In genomic region chr14:36996133-36996856, GRCh38 we compare ENCODE assay signal across 1 cellular context.
A peak's percentile ranks its signal among the peaks of the same experiment; 100 is the strongest.
TF ChIP-seq lines count a peak whose summit lies in the region.

No MANE protein-coding gene starts in this region.

TF ChIP-seq in A549, 52 proteins besides CTCF, POLR2A, EP300 and RAD21 (continued from another document):
- 0 out of 2 replicates have a peak, but pooled peaks have one; percentile 38 for TF ChIP-seq FOSL2 (IDR thresholded peaks at IDR 0.05)
- peak; percentile 67 for TF ChIP-seq FOSL2 (CRISPR knock-in tag; IDR thresholded peaks at IDR 0.05)
- TF ChIP-seq JUNB (IDR thresholded peaks at IDR 0.05): peak; percentile 32; the same call in 1 of the 2 replicates
- TF ChIP-seq NFE2L2 (conservative IDR thresholded peaks at IDR 0.05; ENCODE audit: low read length): no peak
- no peak for TF ChIP-seq RNF2 (IDR thresholded peaks at IDR 0.05; ENCODE audit: borderline replicate concordance, low read depth)
- no peak for TF ChIP-seq CBX8 (IDR thresholded peaks at IDR 0.05)
- TF ChIP-seq NPAS2 (CRISPR knock-in tag; IDR thresholded peaks at IDR 0.05; ENCODE audit: borderline replicate concordance): no peak
- TF ChIP-seq CBX2 (IDR thresholded peaks at IDR 0.05; ENCODE audit: borderline replicate concordance, low read depth): no peak
- peak; percentile 65 for TF ChIP-seq MAFK (IDR thresholded peaks at IDR 0.05; ENCODE audit: partially characterized antibody)
- TF ChIP-seq JUN (IDR thresholded peaks at IDR 0.05): no peak
- TF ChIP-seq PHF8 (IDR thresholded peaks at IDR 0.05; ENCODE audit: borderline replicate concordance, low read depth): no peak
- TF ChIP-seq ZFP36 (IDR thresholded peaks at IDR 0.05; ENCODE audit: borderline replicate concordance, partially characterized antibody): no peak
- TF ChIP-seq, protein P1, sequence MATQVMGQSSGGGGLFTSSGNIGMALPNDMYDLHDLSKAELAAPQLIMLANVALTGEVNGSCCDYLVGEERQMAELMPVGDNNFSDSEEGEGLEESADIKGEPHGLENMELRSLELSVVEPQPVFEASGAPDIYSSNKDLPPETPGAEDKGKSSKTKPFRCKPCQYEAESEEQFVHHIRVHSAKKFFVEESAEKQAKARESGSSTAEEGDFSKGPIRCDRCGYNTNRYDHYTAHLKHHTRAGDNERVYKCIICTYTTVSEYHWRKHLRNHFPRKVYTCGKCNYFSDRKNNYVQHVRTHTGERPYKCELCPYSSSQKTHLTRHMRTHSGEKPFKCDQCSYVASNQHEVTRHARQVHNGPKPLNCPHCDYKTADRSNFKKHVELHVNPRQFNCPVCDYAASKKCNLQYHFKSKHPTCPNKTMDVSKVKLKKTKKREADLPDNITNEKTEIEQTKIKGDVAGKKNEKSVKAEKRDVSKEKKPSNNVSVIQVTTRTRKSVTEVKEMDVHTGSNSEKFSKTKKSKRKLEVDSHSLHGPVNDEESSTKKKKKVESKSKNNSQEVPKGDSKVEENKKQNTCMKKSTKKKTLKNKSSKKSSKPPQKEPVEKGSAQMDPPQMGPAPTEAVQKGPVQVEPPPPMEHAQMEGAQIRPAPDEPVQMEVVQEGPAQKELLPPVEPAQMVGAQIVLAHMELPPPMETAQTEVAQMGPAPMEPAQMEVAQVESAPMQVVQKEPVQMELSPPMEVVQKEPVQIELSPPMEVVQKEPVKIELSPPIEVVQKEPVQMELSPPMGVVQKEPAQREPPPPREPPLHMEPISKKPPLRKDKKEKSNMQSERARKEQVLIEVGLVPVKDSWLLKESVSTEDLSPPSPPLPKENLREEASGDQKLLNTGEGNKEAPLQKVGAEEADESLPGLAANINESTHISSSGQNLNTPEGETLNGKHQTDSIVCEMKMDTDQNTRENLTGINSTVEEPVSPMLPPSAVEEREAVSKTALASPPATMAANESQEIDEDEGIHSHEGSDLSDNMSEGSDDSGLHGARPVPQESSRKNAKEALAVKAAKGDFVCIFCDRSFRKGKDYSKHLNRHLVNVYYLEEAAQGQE (IDR thresholded peaks at IDR 0.05): peak; percentile 49
- no peak for TF ChIP-seq KDM5A (IDR thresholded peaks at IDR 0.05)
- TF ChIP-seq PBX3 (IDR thresholded peaks at IDR 0.05): no peak
